ENCODE assay signal across 9 cellular contexts in genomic region chr5:124741711-124742496, GRCh38. TPM values are rescaled to one million over a fixed set of nuclear protein-coding genes. Genes with fewer than 3 reads are reported as not detected.
DNase-seq lines count a peak whose midpoint lies in the region; ATAC-seq and TF ChIP-seq lines count a peak whose summit lies in the region.
"Had no signal": no experiment of that assay in that cellular context is flagged by ENCODE, and none has a peak within 500 bp of the region (broad histone marks: within the 10 kb centered on the region; RNA-seq: fewer than 3 reads in every experiment).

No MANE protein-coding gene starts in this region.

- no peaks in the 10 kb centered on the region for H3K36me3 ChIP-seq in duodenal mucosa (ENCODE audit: control insufficient read depth in 1 of 2, insufficient read depth in 2 of 2, low read length in 2 of 2)

- no peaks in the 10 kb centered on the region for H3K9me3 ChIP-seq in duodenal mucosa (ENCODE audit: control insufficient read depth in 1 of 2, low read length in 2 of 2)

- DNase-seq in Daoy (ENCODE audit: low read depth) (peak; percentile 90), NCI-H226 (peak; percentile 98), myocyte (ENCODE audit: low read depth) (peak; percentile 84), GF-D8 (lab: John Stamatoyannopoulos, UW) (no peak), glutamatergic neuron (no peak)
- DNase-seq in central memory CD4-positive, alpha-beta T cell = no peak

- no peak for TF ChIP-seq CTCF in glutamatergic neuron (IDR thresholded peaks at IDR 0.05; ENCODE audit: partially characterized antibody, unreplicated experiment)

- peaks cover 32 to 48% of the 10 kb centered on the region in 2 donors for H3K4me1 ChIP-seq in duodenal mucosa (ENCODE audit: control insufficient read depth in 1 of 2, insufficient read depth in 2 of 2, low read length in 2 of 2)

- H3K9me3 Mint-ChIP-seq in glutamatergic neuron (ENCODE audit: unreplicated experiment) = peaks cover 28% of the 10 kb centered on the region
- H3K9me3 Mint-ChIP-seq: memory B cell had no signal

- no peaks in the 10 kb centered on the region for H3K36me3 Mint-ChIP-seq in glutamatergic neuron (ENCODE audit: unreplicated experiment)

- H3K4me3 Mint-ChIP-seq in glutamatergic neuron (ENCODE audit: unreplicated experiment) = no peak overlapping the region
- H3K4me3 Mint-ChIP-seq: memory B cell had no signal

- peaks cover 38% of the 10 kb centered on the region for H3K4me1 Mint-ChIP-seq in glutamatergic neuron (ENCODE audit: low read depth, unreplicated experiment)

- peak overlapping the region; percentile 86 to 89 for H3K4me3 ChIP-seq in duodenal mucosa (ENCODE audit: low read depth in 1 of 2, low read length in 2 of 2)

- ATAC-seq in HG02852 (IDR thresholded peaks at IDR 0.05; ENCODE audit: unreplicated experiment) = no peak

- H3K27ac ChIP-seq in duodenal mucosa (ENCODE audit: low read depth, low read length) = peak overlapping the region; percentile 7

- H3K27me3 ChIP-seq in duodenal mucosa (ENCODE audit: control insufficient read depth in 1 of 2, insufficient read depth in 2 of 2, low read length in 2 of 2) = no peaks in the 10 kb centered on the region

- H3K27ac Mint-ChIP-seq in glutamatergic neuron (ENCODE audit: unreplicated experiment) = no peak overlapping the region
- H3K27ac Mint-ChIP-seq: memory B cell had no signal

- no peak overlapping the region for H3K9ac ChIP-seq in duodenal mucosa (ENCODE audit: low read depth in 1 of 2, low read length in 2 of 2)

- peaks cover 12% of the 10 kb centered on the region for H3K27me3 Mint-ChIP-seq in glutamatergic neuron (ENCODE audit: unreplicated experiment)

RNA-seq across cellular contexts. Expression of gene ZNF608, which starts 4.5 kb away (rescaled TPM):
- 19.1 and 21.7 TPM in 2 replicates for total RNA-seq in Daoy (2014; rRNA removed; shearing (Covaris generic))
- total RNA-seq in myocyte (41.1 and 43.9 TPM in 2 replicates), glutamatergic neuron (ENCODE audit: unreplicated experiment) (161 TPM)
- 7.8 TPM for polyA plus RNA-seq in myocyte (2012)

Comparison
In these comparisons a context has a peak if more than half of its experiments do, and no peak if none do; other contexts are left out.
1. DNase-seq: peak in Daoy (single experiment), NCI-H226 (single experiment) and myocyte (single experiment); none in GF-D8 (single experiment), glutamatergic neuron (single experiment) and central memory CD4-positive, alpha-beta T cell (single experiment).